Comparison of ENCODE assay signal across 23 cellular contexts in the genomic region with DNA sequence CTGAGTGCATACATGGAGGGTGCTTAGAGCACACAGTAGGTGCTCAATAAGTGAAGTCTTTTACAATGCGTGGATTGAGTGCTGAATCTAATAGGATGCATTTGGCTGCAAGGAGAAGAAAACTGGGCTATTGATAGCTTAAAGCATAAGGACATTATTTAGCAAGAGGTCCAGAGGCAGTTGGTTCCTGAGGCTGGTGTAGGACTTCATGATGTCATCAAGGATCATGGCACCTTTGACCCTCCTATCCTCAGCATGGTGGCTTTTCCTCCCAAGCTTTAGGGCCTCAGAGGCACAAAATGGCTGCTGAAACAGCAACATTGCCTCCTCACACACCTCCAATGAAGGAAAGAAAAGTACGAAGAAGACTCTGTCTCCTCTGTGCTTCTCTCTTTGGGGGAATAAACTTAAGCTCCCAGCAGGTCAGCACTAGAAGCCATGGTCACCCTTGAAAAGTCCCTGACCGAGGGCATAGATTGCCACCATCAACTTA. TPM values are rescaled to one million over a fixed set of nuclear protein-coding genes. Genes with fewer than 3 reads are reported as not detected.
A peak's percentile ranks its signal among the peaks of the same experiment; 100 is the strongest.
DNase-seq lines count a peak whose midpoint lies in the region; ATAC-seq, FAIRE-seq and TF ChIP-seq lines count a peak whose summit lies in the region.
"Had no signal": no experiment of that assay in that cellular context is flagged by ENCODE, and none has a peak within 500 bp of the region (broad histone marks: within the 10 kb centered on the region; RNA-seq: fewer than 3 reads in every experiment).

No MANE protein-coding gene starts in this region.

- H3K36me3 ChIP-seq in K562 (ENCODE audit: control insufficient read depth, insufficient read depth, low read length) (no peaks in the 10 kb centered on the region), neural progenitor cell (no peaks in the 10 kb centered on the region), upper lobe of right lung (no peaks in the 10 kb centered on the region)
- H3K36me3 ChIP-seq: lower lobe of right lung had no signal

- ATAC-seq in K562 (no peak), upper lobe of right lung (no peak)
- ATAC-seq: activated T-cell treated with anti-CD3 and anti-CD28 coated beads, Interleukin-2, amount 50 U/mL, for 4 hours had no signal

- BruUV-seq in K562 (replicated peaks; lab: Mats Ljungman, UMichigan) = no TSS peak

- H4K20me1 ChIP-seq in K562 (replicated peaks; ENCODE audit: control insufficient read depth, insufficient read depth, low read length) (no peaks in the 10 kb centered on the region), neural progenitor cell (ENCODE audit: low read depth) (peaks cover 14% of the 10 kb centered on the region)

- no peaks in the 10 kb centered on the region for H3K9me1 ChIP-seq in K562 (ENCODE audit: control insufficient read depth, insufficient read depth, low read length)

- peaks cover 15% of the 10 kb centered on the region for H3K4me1 Mint-ChIP-seq in activated naive CD8-positive, alpha-beta T cell (ENCODE audit: low read depth)
- H3K4me1 Mint-ChIP-seq in activated naive CD8-positive, alpha-beta T cell treated with anti-CD3 and anti-CD28 coated beads for 36 hours = peaks cover 22% of the 10 kb centered on the region
- H3K4me1 Mint-ChIP-seq in neural progenitor cell = peaks cover 43% of the 10 kb centered on the region

- in situ Hi-C loops in K562 (cut with MboI) = no loop called here

- H3K4me1 ChIP-seq in K562 (replicated peaks in 1 of 2; ENCODE audit: control insufficient read depth in 2 of 2, insufficient read depth in 2 of 2, low read length in 2 of 2) (peaks cover 31 to 35% of the 10 kb centered on the region in 2 experiments), neural progenitor cell (peaks cover 21% of the 10 kb centered on the region), upper lobe of right lung (peaks cover 34% of the 10 kb centered on the region)

- H3K4me3 Mint-ChIP-seq in activated naive CD8-positive, alpha-beta T cell = no peak overlapping the region
- H3K4me3 Mint-ChIP-seq in activated naive CD8-positive, alpha-beta T cell treated with anti-CD3 and anti-CD28 coated beads for 36 hours = no peak overlapping the region
- H3K4me3 Mint-ChIP-seq in neural progenitor cell = peak overlapping the region; percentile 16
- H3K4me3 Mint-ChIP-seq: activated CD4-positive, alpha-beta T cell treated with anti-CD3 and anti-CD28 coated beads, Interleukin-2, amount 10 ng/mL, durations not matched to agents 24 days and 14 days; activated T-cell treated with anti-CD3 and anti-CD28 coated beads, Interleukin-2, amount 50 U/mL, for 4 hours; endodermal cell had no signal

- no peak for TF ChIP-seq RAD21 in K562 (CRISPR knock-in tag; conservative IDR thresholded peaks at IDR 0.05 in 1 of 2, IDR thresholded peaks at IDR 0.05 in 1 of 2)

- H3K27ac ChIP-seq in K562 (ENCODE audit: extremely low read depth, low read depth, low read length) (no peak overlapping the region), neural progenitor cell (no peak overlapping the region), upper lobe of right lung (peak overlapping the region; percentile 24)
- H3K27ac ChIP-seq: 22Rv1, VCaP had no signal

- CTCF ChIA-PET in K562 (lab: Yijun Ruan, JAX; ENCODE audit: low intra/inter-chr PET ratio) = no interaction called here

- WGBS in K562 (ENCODE audit: insufficient coverage, low coverage, missing lambda C conversion rate) = 87% methylated on average over 3 of the region's 3 CpGs

- H3K4me2 ChIP-seq in K562 (ENCODE audit: insufficient read depth, low read length) (no peak overlapping the region), neural progenitor cell (no peak overlapping the region)

- H2AFZ ChIP-seq in K562 (ENCODE audit: low read depth, low read length) = no peak overlapping the region
- no peak overlapping the region for H2AFZ ChIP-seq in neural progenitor cell (replicated peaks)

- H3K27me3 ChIP-seq in K562 (ENCODE audit: control insufficient read depth in 2 of 2, insufficient read depth in 2 of 2, low read length in 2 of 2) (no peaks in the 10 kb centered on the region), neural progenitor cell (peaks cover 85% of the 10 kb centered on the region), upper lobe of right lung (peaks cover 7% of the 10 kb centered on the region)

- FAIRE-seq in K562 (lab: Jason Lieb, UNC) = no peak
- FAIRE-seq: bronchial epithelial cell, colon, keratinocyte had no signal

- DNase-seq in activated naive CD8-positive, alpha-beta T cell treated with anti-CD3 and anti-CD28 coated beads for 36 hours = no peak
- DNase-seq in K562 (ENCODE audit: extremely low read depth in 1 of 4, low spot score in 3 of 4) (no peak), neural progenitor cell (ENCODE audit: low spot score) (no peak), upper lobe of right lung (no peak), NCI-H1105 treated with DMSO at 0.1 percent for 48 hours (lab: John Stamatoyannopoulos, UW) (no peak), NCI-H2081 treated with DMSO at 0.1 percent for 48 hours (lab: John Stamatoyannopoulos, UW) (no peak)
- DNase-seq in stimulated activated CD4-positive, alpha-beta T cell treated with anti-CD3 and anti-CD28 coated beads, Interleukin-15, amount 100 ng/mL, for 24 hours = no peak
- DNase-seq: activated CD4-positive, alpha-beta T cell treated with anti-CD3 and anti-CD28 coated beads, Interleukin-2, amount 10 ng/mL, durations not matched to agents 24 days and 14 days; activated naive CD4-positive, alpha-beta T cell; activated T-cell treated with anti-CD3 and anti-CD28 coated beads, Interleukin-2, amount 50 U/mL, for 4 hours; DND-41; endodermal cell; lower lobe of right lung; NCI-H524 treated with DMSO at 0.1 percent for 48 hours; stimulated activated CD4-positive, alpha-beta T cell treated with anti-CD3 and anti-CD28 coated beads, Interleukin-2, amount 100 ng/mL, for 24 hours had no signal

- no peak for TF ChIP-seq EP300 in K562 (IDR thresholded peaks at IDR 0.05; ENCODE audit: low read length)

- peaks cover 30% of the 10 kb centered on the region for H3F3A ChIP-seq in neural progenitor cell (ENCODE audit: low read depth)

- H3K4me3 ChIP-seq in K562 (no peak overlapping the region), neural progenitor cell (no peak overlapping the region), upper lobe of right lung (no peak overlapping the region)
- H3K4me3 ChIP-seq: lower lobe of right lung, psoas muscle, skin epidermis had no signal

- intact Hi-C loops in K562 (cut with micrococcal nuclease) (no loop called here), upper lobe of right lung (cut with DNase I) (no loop called here)

- H3K79me2 ChIP-seq in K562 (ENCODE audit: control insufficient read depth, insufficient read depth, low read length) (no peaks in the 10 kb centered on the region), neural progenitor cell (ENCODE audit: low read depth) (no peaks in the 10 kb centered on the region)

- TF ChIP-seq CTCF in K562 (IDR thresholded peaks at IDR 0.05 in 2 of 3, conservative IDR thresholded peaks at IDR 0.05 in 1 of 3; ENCODE audit: insufficient read depth in 2 of 3, low read depth in 1 of 3, low read length in 3 of 3) (no peak), neural progenitor cell (IDR thresholded peaks at IDR 0.05) (no peak), upper lobe of right lung (IDR thresholded peaks at IDR 0.05) (no peak)

- H3K36me3 Mint-ChIP-seq in activated naive CD8-positive, alpha-beta T cell = no peaks in the 10 kb centered on the region
- peaks cover 9% of the 10 kb centered on the region for H3K36me3 Mint-ChIP-seq in activated naive CD8-positive, alpha-beta T cell treated with anti-CD3 and anti-CD28 coated beads for 36 hours
- H3K36me3 Mint-ChIP-seq in neural progenitor cell = no peaks in the 10 kb centered on the region

- H3K27me3 Mint-ChIP-seq in activated naive CD8-positive, alpha-beta T cell = no peaks in the 10 kb centered on the region
- no peaks in the 10 kb centered on the region for H3K27me3 Mint-ChIP-seq in activated naive CD8-positive, alpha-beta T cell treated with anti-CD3 and anti-CD28 coated beads for 36 hours
- peaks cover 5% of the 10 kb centered on the region for H3K27me3 Mint-ChIP-seq in neural progenitor cell (ENCODE audit: insufficient read depth, low read depth)

- H3K27ac Mint-ChIP-seq in activated naive CD8-positive, alpha-beta T cell = peak overlapping the region; percentile 47
- H3K27ac Mint-ChIP-seq in activated naive CD8-positive, alpha-beta T cell treated with anti-CD3 and anti-CD28 coated beads for 36 hours = no peak overlapping the region
- H3K27ac Mint-ChIP-seq in neural progenitor cell = peak overlapping the region; percentile 51
- H3K27ac Mint-ChIP-seq: activated CD4-positive, alpha-beta T cell treated with anti-CD3 and anti-CD28 coated beads, Interleukin-2, amount 10 ng/mL, durations not matched to agents 24 days and 14 days; endodermal cell had no signal

- H3K9me3 ChIP-seq in K562 (replicated peaks; ENCODE audit: control insufficient read depth, insufficient read depth, low read depth, low read length) (no peaks in the 10 kb centered on the region), neural progenitor cell (ENCODE audit: low read depth) (no peaks in the 10 kb centered on the region), upper lobe of right lung (no peaks in the 10 kb centered on the region)
- H3K9me3 ChIP-seq: lower lobe of right lung, psoas muscle had no signal

- POLR2A ChIA-PET in K562 (lab: Yijun Ruan, JAX) = interaction anchor here (0.5 to 1.4 kb wide), 5 partner anchors 11 to 1678 kb away, joined by 3 to 5 read pairs (median 3); no protein-coding TSS in a partner anchor

- H3K9me3 Mint-ChIP-seq in activated naive CD8-positive, alpha-beta T cell (ENCODE audit: low read depth) = no peaks in the 10 kb centered on the region
- no peaks in the 10 kb centered on the region for H3K9me3 Mint-ChIP-seq in activated naive CD8-positive, alpha-beta T cell treated with anti-CD3 and anti-CD28 coated beads for 36 hours
- no peaks in the 10 kb centered on the region for H3K9me3 Mint-ChIP-seq in neural progenitor cell
- H3K9me3 Mint-ChIP-seq: activated CD4-positive, alpha-beta T cell treated with anti-CD3 and anti-CD28 coated beads, Interleukin-2, amount 10 ng/mL, durations not matched to agents 24 days and 14 days; activated T-cell treated with anti-CD3 and anti-CD28 coated beads, Interleukin-2, amount 50 U/mL, for 4 hours; endodermal cell had no signal

- no peak overlapping the region; a peak in 1 of 4 replicates for H3K9ac ChIP-seq in K562 (ENCODE audit: insufficient read depth in 1 of 2, low read depth in 2 of 2, low read length in 2 of 2)
- no peak overlapping the region for H3K9ac ChIP-seq in neural progenitor cell

- no peak for TF ChIP-seq POLR2A in K562 (conservative IDR thresholded peaks at IDR 0.05)

RNA-seq across cellular contexts. Expression of a gene that starts 3.1 kb away (rescaled TPM):
- total RNA-seq in activated naive CD8-positive, alpha-beta T cell treated with anti-CD3 and anti-CD28 coated beads for 36 hours = 10 to 100 TPM; 76.8 to 77.1 TPM
- 7.3 and 17.0 TPM in 2 replicates for total RNA-seq in K562 (2011; cell fraction: chromatin; rRNA removed; ENCODE audit: low replicate concordance)
- total RNA-seq in K562 (2011; cell fraction: nucleolus; rRNA removed) = 5.9 and 8.0 TPM in 2 replicates
- total RNA-seq in K562 (2011; cell fraction: nucleoplasm; rRNA removed) = 7.9 and 9.6 TPM in 2 replicates
- 5.4 and 9.3 TPM in 2 replicates for total RNA-seq in K562 (2014; rRNA removed)
- total RNA-seq in K562 (2014; rRNA removed; fragmentation: Illumina TruSeq; extraction: Trizol) = 3.3 and 5.1 TPM in 2 replicates
- 4.7 and 4.8 TPM in 2 replicates for total RNA-seq in K562 (2015; rRNA removed; fragmentation: Illumina TruSeq; extraction: Trizol)
- 9.0 and 10.4 TPM in 2 replicates for total RNA-seq in K562 (2021)
- polyA plus RNA-seq in K562 (2011; rRNA removed) = 1.8 and 4.9 TPM in 2 replicates
- 2.5 and 2.6 TPM in 2 replicates for polyA plus RNA-seq in K562 (2011; cell fraction: cytosol; rRNA removed)
- 5.3 and 7.3 TPM in 2 replicates for polyA plus RNA-seq in K562 (2011; cell fraction: nucleus; rRNA removed)
- 5.7 and 10.6 TPM in 2 replicates for polyA plus RNA-seq in K562 (2012)
- 5.5 and 6.1 TPM in 2 replicates for polyA plus RNA-seq in K562 (2014; fragmentation: Illumina TruSeq; extraction: Trizol)
- 1 to 10 TPM in 1 of 2 experiments, under 1 TPM in 1; 0.37 to 1.6 TPM for polyA plus RNA-seq in K562 (2014; fragmentation: Nextera tagmentation; extraction: Ambion mirVana)
- polyA plus RNA-seq in K562 (2014; rRNA removed) = 4.2 and 4.4 TPM in 2 replicates
- polyA minus RNA-seq in K562 (2011; rRNA and poly(A)+ RNA removed) = 3.3 and 4.7 TPM in 2 replicates
- 1.6 and 4.8 TPM in 2 replicates for polyA minus RNA-seq in K562 (2011; cell fraction: cytosol; rRNA and poly(A)+ RNA removed)
- polyA minus RNA-seq in K562 (2011; cell fraction: nucleus; rRNA and poly(A)+ RNA removed) = 2.7 and 8.8 TPM in 2 replicates
- total RNA-seq in neural progenitor cell (ENCODE audit: low replicate concordance) = 4.5 and 13.4 TPM in 2 replicates
- total RNA-seq in upper lobe of right lung = 66.0 TPM
